Comparison of ENCODE assay signal across 9 cellular contexts in the genomic region with DNA sequence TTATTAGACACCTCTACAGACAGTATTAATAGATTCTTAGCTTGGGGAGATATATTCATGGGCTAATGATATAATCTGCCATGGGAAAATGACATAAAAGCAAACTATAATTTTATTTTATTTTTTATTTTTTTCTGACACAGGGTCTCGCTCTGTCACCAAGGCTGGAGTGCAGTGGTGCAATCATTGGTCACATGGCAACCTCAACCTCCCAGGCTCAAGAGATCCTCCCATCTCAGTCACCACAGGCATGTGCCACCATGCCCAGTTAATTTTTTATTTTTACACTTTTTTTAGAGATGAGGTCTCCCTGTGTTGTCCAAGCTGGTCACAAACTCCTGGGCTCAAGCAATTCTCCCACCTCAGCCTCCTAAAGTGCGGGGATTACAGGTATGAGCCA. TPM values are rescaled to one million over a fixed set of nuclear protein-coding genes. Genes with fewer than 3 reads are reported as not detected.
DNase-seq lines count a peak whose midpoint lies in the region; ATAC-seq and TF ChIP-seq lines count a peak whose summit lies in the region.
"Had no signal": no experiment of that assay in that cellular context is flagged by ENCODE, and none has a peak within 500 bp of the region (broad histone marks: within the 10 kb centered on the region; RNA-seq: fewer than 3 reads in every experiment).

No MANE protein-coding gene starts in this region.

- ATAC-seq in HG03342 (IDR thresholded peaks at IDR 0.05; ENCODE audit: unreplicated experiment): no peak

- peaks cover 66% of the 10 kb centered on the region for H3K4me1 Mint-ChIP-seq in Calu3 (ENCODE audit: low read depth, unreplicated experiment)
- H3K4me1 Mint-ChIP-seq in osteocyte (ENCODE audit: unreplicated experiment): peaks cover 96% of the 10 kb centered on the region
- peaks cover 59% of the 10 kb centered on the region for H3K4me1 Mint-ChIP-seq in activated CD4-positive, alpha-beta memory T cell treated with anti-CD3 and anti-CD28 coated beads for 36 hours (ENCODE audit: low read depth)

- intact Hi-C loops in Calu3 (cut with micrococcal nuclease; ENCODE audit: unreplicated experiment): loop anchor here (2.0 kb wide), 1 partner anchor 30 kb away; no protein-coding TSS in a partner anchor
- intact Hi-C loops in activated CD4-positive, alpha-beta memory T cell treated with anti-CD3 and anti-CD28 coated beads for 36 hours (cut with micrococcal nuclease): loop anchor here (5.0 kb wide), 1 partner anchor 109 kb away; no protein-coding TSS in a partner anchor

- H3K36me3 Mint-ChIP-seq in Calu3 (ENCODE audit: insufficient read depth, unreplicated experiment): peaks cover 24% of the 10 kb centered on the region
- peaks cover 9% of the 10 kb centered on the region for H3K36me3 Mint-ChIP-seq in osteocyte (ENCODE audit: unreplicated experiment)
- no peaks in the 10 kb centered on the region for H3K36me3 Mint-ChIP-seq in activated CD4-positive, alpha-beta memory T cell treated with anti-CD3 and anti-CD28 coated beads for 36 hours

- H3K4me3 Mint-ChIP-seq in Calu3 (ENCODE audit: low read depth, unreplicated experiment) (no peak overlapping the region), osteocyte (ENCODE audit: unreplicated experiment) (peak overlapping the region; percentile 23)
- no peak overlapping the region for H3K4me3 Mint-ChIP-seq in activated CD4-positive, alpha-beta memory T cell treated with anti-CD3 and anti-CD28 coated beads for 36 hours
- H3K4me3 Mint-ChIP-seq: neural progenitor cell had no signal

- H3K4me3 ChIP-seq in epithelial cell of esophagus (ENCODE audit: low read length): no peak overlapping the region
- H3K4me3 ChIP-seq: neural progenitor cell had no signal

- no peak for TF ChIP-seq CTCF in Calu3 (IDR thresholded peaks at IDR 0.05; ENCODE audit: unreplicated experiment)
- no peak for TF ChIP-seq CTCF in epithelial cell of esophagus (IDR thresholded peaks at IDR 0.05; ENCODE audit: insufficient read depth, low read depth, low read length, missing control alignments)
- no peak for TF ChIP-seq CTCF in osteocyte (IDR thresholded peaks at IDR 0.05)
- no peak for TF ChIP-seq CTCF in GM10248 (IDR thresholded peaks at IDR 0.05; ENCODE audit: control extremely low read depth, extremely low read depth, low read depth, missing control alignments)

- POLR2A ChIA-PET in activated CD4-positive, alpha-beta memory T cell treated with anti-CD3 and anti-CD28 coated beads for 36 hours (lab: Charles Lee): no interaction called here
- POLR2A ChIA-PET in GM10248 (lab: Yijun Ruan, JAX): no interaction called here

- peak; percentile 43 for DNase-seq in Calu3
- DNase-seq in NOMO-1 treated with DMSO at 0.1 percent for 48 hours (lab: John Stamatoyannopoulos, UW; ENCODE audit: unreplicated experiment): peak; percentile 41
- DNase-seq in epithelial cell of esophagus (ENCODE audit: low read depth): peak; percentile 66
- DNase-seq in osteocyte (ENCODE audit: extremely low spot score, unreplicated experiment): no peak
- DNase-seq in amniotic stem cell (lab: John Stamatoyannopoulos, UW): no peak
- no peak for DNase-seq in activated CD4-positive, alpha-beta memory T cell treated with anti-CD3 and anti-CD28 coated beads for 36 hours
- no peak for DNase-seq in GM10248 (ENCODE audit: extremely low spot score)

- CTCF ChIA-PET in Calu3 (lab: Charles Lee) (interaction anchor here (1.3 to 5.3 kb wide), 2 partner anchors 8 to 111 kb away, joined by 3 to 36 read pairs; no protein-coding TSS in a partner anchor), GM10248 (lab: Yijun Ruan, JAX) (interaction anchor here (1.0 to 5.0 kb wide), 7 partner anchors 8 to 167 kb away, joined by 3 to 26 read pairs (median 5); no protein-coding TSS in a partner anchor)
- CTCF ChIA-PET in activated CD4-positive, alpha-beta memory T cell treated with anti-CD3 and anti-CD28 coated beads for 36 hours (lab: Charles Lee): interaction anchor here (1.4 to 12.6 kb wide), 3 partner anchors 111 to 164 kb away, joined by 4 to 79 read pairs (median 5); no protein-coding TSS in a partner anchor

- no TSS peak for BruUV-seq in Calu3 (replicated peaks; lab: Mats Ljungman, UMichigan)

- H3K27me3 Mint-ChIP-seq in Calu3 (ENCODE audit: unreplicated experiment) (no peaks in the 10 kb centered on the region), osteocyte (ENCODE audit: unreplicated experiment) (no peaks in the 10 kb centered on the region)
- H3K27me3 Mint-ChIP-seq in activated CD4-positive, alpha-beta memory T cell treated with anti-CD3 and anti-CD28 coated beads for 36 hours: no peaks in the 10 kb centered on the region

- H3K27ac Mint-ChIP-seq in Calu3 (ENCODE audit: unreplicated experiment) (peak overlapping the region; percentile 68), osteocyte (ENCODE audit: unreplicated experiment) (peak overlapping the region; percentile 80)
- no peak overlapping the region for H3K27ac Mint-ChIP-seq in activated CD4-positive, alpha-beta memory T cell treated with anti-CD3 and anti-CD28 coated beads for 36 hours

- H3K9me3 Mint-ChIP-seq in Calu3 (ENCODE audit: low read depth, unreplicated experiment) (no peaks in the 10 kb centered on the region), osteocyte (ENCODE audit: unreplicated experiment) (no peaks in the 10 kb centered on the region)
- no peaks in the 10 kb centered on the region for H3K9me3 Mint-ChIP-seq in activated CD4-positive, alpha-beta memory T cell treated with anti-CD3 and anti-CD28 coated beads for 36 hours

RNA-seq across cellular contexts. Expression of gene RTN4, which starts 39.3 kb away (rescaled TPM):
- 386 and 394 TPM in 2 replicates for total RNA-seq in Calu3 (2022)
- 532 and 603 TPM in 2 replicates for total RNA-seq in osteocyte
- 10 to 100 TPM; 96.7 to 97.5 TPM for total RNA-seq in activated CD4-positive, alpha-beta memory T cell treated with anti-CD3 and anti-CD28 coated beads for 36 hours

Comparison
In these comparisons a context has a peak if more than half of its experiments do, and no peak if none do; other contexts are left out.
1. DNase-seq: peak in Calu3 (single experiment), NOMO-1 treated with DMSO at 0.1 percent for 48 hours (single experiment) and epithelial cell of esophagus (single experiment); none in osteocyte (single experiment), amniotic stem cell (single experiment), activated CD4-positive, alpha-beta memory T cell treated with anti-CD3 and anti-CD28 coated beads for 36 hours (single experiment) and GM10248 (single experiment).